ENCODE assay signal across 18 cellular contexts in genomic region chr3:48275292-48276027, GRCh38. TPM values are rescaled to one million over a fixed set of nuclear protein-coding genes. Genes with fewer than 3 reads are reported as not detected.
A peak's percentile ranks its signal among the peaks of the same experiment; 100 is the strongest.
DNase-seq lines count a peak whose midpoint lies in the region; ATAC-seq and TF ChIP-seq lines count a peak whose summit lies in the region.
"Had no signal": no experiment of that assay in that cellular context is flagged by ENCODE, and none has a peak within 500 bp of the region (broad histone marks: within the 10 kb centered on the region; RNA-seq: fewer than 3 reads in every experiment).

No MANE protein-coding gene starts in this region.

- H3K27me3 ChIP-seq in HUES48 (ENCODE audit: control insufficient read depth, insufficient read depth, low read length) (no peaks in the 10 kb centered on the region), kidney epithelial cell (ENCODE audit: control insufficient read depth, insufficient read depth, low read length) (no peaks in the 10 kb centered on the region)
- H3K27me3 ChIP-seq: BE2C, Peyer's patch had no signal

- H3K36me3 ChIP-seq in HUES48 (ENCODE audit: control insufficient read depth, insufficient read depth, low read length) = peaks cover 18% of the 10 kb centered on the region
- H3K36me3 ChIP-seq in kidney epithelial cell (ENCODE audit: control insufficient read depth, insufficient read depth, low read length) = no peaks in the 10 kb centered on the region
- H3K36me3 ChIP-seq: BE2C, Peyer's patch had no signal

- H3K27ac ChIP-seq in HUES48 (ENCODE audit: low read depth, low read length) = peak overlapping the region; percentile 15
- H3K27ac ChIP-seq: Peyer's patch had no signal

- H3K4me3 ChIP-seq in HUES48 (ENCODE audit: low read depth, low read length) = no peak overlapping the region
- H3K4me3 ChIP-seq in kidney epithelial cell (ENCODE audit: low read depth, low read length) = no peak overlapping the region
- H3K4me3 ChIP-seq: Peyer's patch had no signal

- H3K9me3 Mint-ChIP-seq in type B pancreatic cell = no peaks in the 10 kb centered on the region
- no peaks in the 10 kb centered on the region for H3K9me3 Mint-ChIP-seq in stimulated activated effector memory CD8-positive, alpha-beta T cell treated with anti-CD3 and anti-CD28 coated beads, Interleukin-12 subunit alpha, Interleukin-12 subunit beta, amount 100 ng/mL, for 72 hours
- H3K9me3 Mint-ChIP-seq: CD4-positive, alpha-beta memory T cell; IgD-negative memory B cell had no signal

- ATAC-seq in stimulated activated effector memory CD8-positive, alpha-beta T cell treated with anti-CD3 and anti-CD28 coated beads, Interleukin-12 subunit alpha, Interleukin-12 subunit beta, amount 100 ng/mL, for 72 hours = no peak
- ATAC-seq in GM21528 (IDR thresholded peaks at IDR 0.05; ENCODE audit: low FRiP score, unreplicated experiment) = no peak
- ATAC-seq: SK-N-SH treated with all-trans-retinoic acid at 6 μM for 48 hours had no signal

- H3K9me3 ChIP-seq in HUES48 (ENCODE audit: control insufficient read depth, insufficient read depth, low read length) = peaks cover 14% of the 10 kb centered on the region
- H3K9me3 ChIP-seq: BE2C, Peyer's patch had no signal

- TF ChIP-seq CTCF in kidney epithelial cell (IDR thresholded peaks at IDR 0.05; ENCODE audit: insufficient read depth, low read length, poor library complexity, severe bottlenecking) (no peak), type B pancreatic cell (conservative IDR thresholded peaks at IDR 0.05) (no peak)

- no peak overlapping the region for H3K4me3 Mint-ChIP-seq in type B pancreatic cell
- no peak overlapping the region for H3K4me3 Mint-ChIP-seq in stimulated activated effector memory CD8-positive, alpha-beta T cell treated with anti-CD3 and anti-CD28 coated beads, Interleukin-12 subunit alpha, Interleukin-12 subunit beta, amount 100 ng/mL, for 72 hours
- H3K4me3 Mint-ChIP-seq: CD4-positive, alpha-beta memory T cell; IgD-negative memory B cell had no signal

- H3K27ac Mint-ChIP-seq in type B pancreatic cell = peak overlapping the region; percentile 33
- no peak overlapping the region for H3K27ac Mint-ChIP-seq in stimulated activated effector memory CD8-positive, alpha-beta T cell treated with anti-CD3 and anti-CD28 coated beads, Interleukin-12 subunit alpha, Interleukin-12 subunit beta, amount 100 ng/mL, for 72 hours
- H3K27ac Mint-ChIP-seq: IgD-negative memory B cell had no signal

- H3K9ac ChIP-seq in HUES48 (ENCODE audit: low read depth, low read length) = no peak overlapping the region

- peaks cover 6% of the 10 kb centered on the region for H3K36me3 Mint-ChIP-seq in type B pancreatic cell
- peaks cover 7% of the 10 kb centered on the region for H3K36me3 Mint-ChIP-seq in stimulated activated effector memory CD8-positive, alpha-beta T cell treated with anti-CD3 and anti-CD28 coated beads, Interleukin-12 subunit alpha, Interleukin-12 subunit beta, amount 100 ng/mL, for 72 hours
- H3K36me3 Mint-ChIP-seq: IgD-negative memory B cell had no signal

- peaks cover 8% of the 10 kb centered on the region for H3K4me1 Mint-ChIP-seq in type B pancreatic cell (ENCODE audit: unreplicated experiment)
- peaks cover 7% of the 10 kb centered on the region for H3K4me1 Mint-ChIP-seq in stimulated activated effector memory CD8-positive, alpha-beta T cell treated with anti-CD3 and anti-CD28 coated beads, Interleukin-12 subunit alpha, Interleukin-12 subunit beta, amount 100 ng/mL, for 72 hours
- H3K4me1 Mint-ChIP-seq: IgD-negative memory B cell had no signal

- DNase-seq in astrocyte of the hippocampus (ENCODE audit: low read depth, low spot score) (peak; percentile 16), kidney epithelial cell (ENCODE audit: low read depth) (peak; percentile 34), type B pancreatic cell (ENCODE audit: extremely low spot score, unreplicated experiment) (no peak), NCI-H1436 treated with DMSO at 0.1 percent for 48 hours (lab: John Stamatoyannopoulos, UW) (no peak)
- DNase-seq in stimulated activated effector memory CD8-positive, alpha-beta T cell treated with anti-CD3 and anti-CD28 coated beads, Interleukin-12 subunit alpha, Interleukin-12 subunit beta, amount 100 ng/mL, for 72 hours (ENCODE audit: low spot score in 2 of 2) = no peak
- DNase-seq: BE2C; CD4-positive, alpha-beta memory T cell; DMS79 treated with DMSO at 0.1 percent for 48 hours; H7; NCI-H2107; NK-92 treated with Interleukin-12 subunit alpha and Interleukin-12 subunit beta, amount 100 ng/mL, for 24 hours; Peyer's patch; Right ventricle myocardium superior had no signal

- H3K27me3 Mint-ChIP-seq in type B pancreatic cell = no peaks in the 10 kb centered on the region
- H3K27me3 Mint-ChIP-seq: CD4-positive, alpha-beta memory T cell; IgD-negative memory B cell had no signal

- peaks cover 43% of the 10 kb centered on the region for H3K4me1 ChIP-seq in HUES48 (ENCODE audit: control insufficient read depth, insufficient read depth, low read length)
- H3K4me1 ChIP-seq: BE2C, Peyer's patch had no signal

RNA-seq across cellular contexts. Expression of gene NME6, which starts 25.7 kb away (rescaled TPM):
- total RNA-seq in kidney epithelial cell (35.1 and 45.9 TPM in 2 replicates), type B pancreatic cell (ENCODE audit: low replicate concordance) (30.8 and 33.8 TPM in 2 replicates)

RNA-seq across cellular contexts. Expression of gene ZNF589, which starts 34.6 kb away (rescaled TPM):
- total RNA-seq in kidney epithelial cell (5.1 TPM in 2 replicates), type B pancreatic cell (ENCODE audit: low replicate concordance) (15.9 and 19.5 TPM in 2 replicates)

RNA-seq across cellular contexts. Expression of gene CAMP, which starts 52.2 kb away (rescaled TPM):
- total RNA-seq in kidney epithelial cell (not detected in 2 replicates), type B pancreatic cell (ENCODE audit: low replicate concordance) (not detected in 2 replicates)
- total RNA-seq: CD4-positive, alpha-beta memory T cell; H7; HT-29; Peyer's patch; Right ventricle myocardium superior had no signal

RNA-seq across cellular contexts. Expression of gene SPINK8, which starts 58.0 kb away (rescaled TPM):
- total RNA-seq in kidney epithelial cell (not detected in 2 replicates), type B pancreatic cell (ENCODE audit: low replicate concordance) (1.5 TPM in 1 of 2 replicates, not detected in the other)
- total RNA-seq: CD4-positive, alpha-beta memory T cell; H7; HT-29; Peyer's patch; Right ventricle myocardium superior had no signal

Comparison
In these comparisons a context has a peak if more than half of its experiments do, and no peak if none do; other contexts are left out.
1. DNase-seq: peak in astrocyte of the hippocampus (single experiment) and kidney epithelial cell (single experiment); none in type B pancreatic cell (single experiment), stimulated activated effector memory CD8-positive, alpha-beta T cell treated with anti-CD3 and anti-CD28 coated beads, Interleukin-12 subunit alpha, Interleukin-12 subunit beta, amount 100 ng/mL, for 72 hours (0 of 2) and NCI-H1436 treated with DMSO at 0.1 percent for 48 hours (single experiment).